1 cellular context compared by ENCODE assay signal in genomic region chr1:222712253-222713090, GRCh38.
A peak's percentile ranks its signal among the peaks of the same experiment; 100 is the strongest.
TF ChIP-seq lines count a peak whose summit lies in the region.

Gene AIDA (minus strand): TSS chr1:222712491. CDS start chr1:222712317, 174 bp downstream.
Gene BROX (plus strand): TSS chr1:222712564. CDS start chr1:222715700, 3,136 bp downstream.

TF ChIP-seq in GM12878, 131 proteins besides CTCF, POLR2A, EP300 and RAD21 (continued from another document):
- no peak for TF ChIP-seq ZBTB33 (IDR thresholded peaks at IDR 0.05)
- TF ChIP-seq NR2C2 (IDR thresholded peaks at IDR 0.05; ENCODE audit: borderline replicate concordance, control insufficient read depth, insufficient read length, low read depth), result no peak
- no peak for TF ChIP-seq TCF7 (IDR thresholded peaks at IDR 0.05; ENCODE audit: borderline replicate concordance)
- peak; percentile 64 for TF ChIP-seq BACH1 (IDR thresholded peaks at IDR 0.05; ENCODE audit: borderline replicate concordance)
- no peak for TF ChIP-seq REST (IDR thresholded peaks at IDR 0.05; ENCODE audit: low read depth, low read length)
- TF ChIP-seq FOS (IDR thresholded peaks at IDR 0.05; ENCODE audit: borderline replicate concordance, extremely low read depth, insufficient read length), result no peak
- TF ChIP-seq MYC (IDR thresholded peaks at IDR 0.05; ENCODE audit: insufficient read depth, insufficient read length, insufficient replicate concordance, low read length, severe bottlenecking), result no peak
- no peak for TF ChIP-seq CHD1 (IDR thresholded peaks at IDR 0.05; ENCODE audit: low read depth, low read length)
- no peak for TF ChIP-seq ETV6 (conservative IDR thresholded peaks at IDR 0.05 in 1 of 2, IDR thresholded peaks at IDR 0.05 in 1 of 2; ENCODE audit: borderline replicate concordance in 1 of 2, low read depth in 1 of 2)
- TF ChIP-seq PAX8 (IDR thresholded peaks at IDR 0.05), result no peak; the same call in 1 of the 2 replicates
- peak; percentile 33; the same call in 1 of the 2 replicates for TF ChIP-seq TAF1 (IDR thresholded peaks at IDR 0.05; ENCODE audit: borderline replicate concordance, low read depth, low read length)
- TF ChIP-seq CREM (IDR thresholded peaks at IDR 0.05; ENCODE audit: low read depth), result no peak; the same call in none of the 2 replicates
- no peak for TF ChIP-seq CHD4 (IDR thresholded peaks at IDR 0.05)
TF ChIP-seq in GM12878: peak in this region for 42.
